Comparison of ENCODE assay signal across 22 cellular contexts in genomic region chr6:114024746-114025145, GRCh38.
"Had no signal": no experiment of that assay in that cellular context is flagged by ENCODE, and none has a peak within 500 bp of the region (broad histone marks: within the 10 kb centered on the region; RNA-seq: fewer than 3 reads in every experiment).

No MANE protein-coding gene starts in this region.

- H3K9me3 ChIP-seq: adrenal gland, breast epithelium, heart left ventricle, neutrophil, pancreas, psoas muscle, right atrium auricular region, tibial artery had no signal

- H3K27me3 ChIP-seq: adrenal gland, breast epithelium, heart left ventricle, neutrophil, pancreas, right atrium auricular region, tibial artery had no signal

- H3K4me3 ChIP-seq: adrenal gland, breast epithelium, heart left ventricle, pancreas, psoas muscle, right atrium auricular region, tibial artery had no signal

- ATAC-seq: activated T-helper 17 cell treated with anti-CD3 and anti-CD28 coated beads, Interleukin-2, amount 50 U/mL, for 72 hours; heart left ventricle; left colon; pancreas; psoas muscle had no signal

- H3K27ac ChIP-seq: adrenal gland, breast epithelium, heart left ventricle, neutrophil, pancreas, psoas muscle, right atrium auricular region, tibial artery had no signal

- H3K36me3 ChIP-seq: adrenal gland, breast epithelium, heart left ventricle, neutrophil, pancreas, right atrium auricular region, tibial artery had no signal

- DNase-seq: activated CD4-positive, alpha-beta T cell treated with anti-CD3 and anti-CD28 coated beads for 1 hour; activated CD4-positive, alpha-beta T cell treated with anti-CD3 and anti-CD28 coated beads, Interleukin-2, amount 50 U/mL, for 1 hour; activated naive CD4-positive, alpha-beta T cell; activated T-cell treated with anti-CD3 and anti-CD28 coated beads, Interleukin-2, amount 50 U/mL, for 24 hours; adrenal gland; cortex of kidney; effector CD8-positive, alpha-beta T cell; erythroblast; heart left ventricle; left colon; mesenchymal stem cell; pancreas; psoas muscle; stimulated activated CD4-positive, alpha-beta T cell treated with anti-CD3 and anti-CD28 coated beads, Interleukin-12 subunit alpha, Interleukin-12 subunit beta, amount 100 ng/mL, for 4 hours; stimulated activated CD4-positive, alpha-beta T cell treated with anti-CD3 and anti-CD28 coated beads, Interleukin-4, amount 100 ng/mL, for 4 hours; substantia nigra; T-helper 1 cell; tibial artery had no signal

- H3K4me1 ChIP-seq: adrenal gland, breast epithelium, heart left ventricle, pancreas, psoas muscle, right atrium auricular region, tibial artery had no signal
